8 cellular contexts compared by ENCODE assay signal in the genomic region with DNA sequence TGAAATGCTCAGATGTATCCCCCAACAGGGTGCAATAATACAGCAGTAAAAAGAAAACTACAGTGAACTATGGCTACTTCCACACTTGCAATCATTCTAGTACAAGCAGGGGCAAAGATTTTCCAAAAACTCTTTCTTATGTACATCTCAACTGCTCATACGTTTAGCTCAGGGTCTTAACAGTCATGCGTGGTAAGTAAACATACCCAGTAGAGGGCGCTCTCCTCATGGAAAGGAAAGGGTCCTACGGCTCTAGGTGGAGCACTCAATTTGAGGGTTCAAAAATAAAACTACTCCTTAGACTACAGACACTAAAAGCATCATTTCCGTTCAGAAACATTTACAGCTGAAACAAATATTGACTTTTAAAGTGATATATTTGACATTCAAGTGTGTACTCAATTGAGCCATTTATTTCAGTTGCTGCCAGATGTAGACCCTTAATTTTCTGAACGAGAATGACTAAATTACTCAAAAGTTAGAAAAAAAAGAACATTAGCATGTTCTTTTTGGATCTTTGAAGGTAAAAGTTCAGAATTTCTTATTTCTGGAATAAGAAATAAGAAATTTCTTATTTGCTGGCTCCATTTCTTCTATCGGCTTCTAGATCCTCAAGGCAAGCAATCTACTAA.
A peak's percentile ranks its signal among the peaks of the same experiment; 100 is the strongest.
DNase-seq lines count a peak whose midpoint lies in the region; ATAC-seq and TF ChIP-seq lines count a peak whose summit lies in the region.

No MANE protein-coding gene starts in this region.

- no peak for TF ChIP-seq POLR2A in gastrocnemius medialis (IDR thresholded peaks at IDR 0.05)

- peak; percentile 44 for TF ChIP-seq CTCF in astrocyte of the cerebellum (IDR thresholded peaks at IDR 0.05; ENCODE audit: low read depth, low read length, missing control alignments)
- TF ChIP-seq CTCF in gastrocnemius medialis (IDR thresholded peaks at IDR 0.05 in 4 of 5, conservative IDR thresholded peaks at IDR 0.05 in 1 of 5), result no peak

- no peaks in the 10 kb centered on the region for H3K27me3 ChIP-seq in gastrocnemius medialis

- H3K4me1 ChIP-seq in gastrocnemius medialis, result no peaks in the 10 kb centered on the region

- H3K9me3 ChIP-seq in gastrocnemius medialis, result no peaks in the 10 kb centered on the region

- intact Hi-C loops in gastrocnemius medialis (cut with DNase I; ENCODE audit: low total_unique reads), result no loop called here

- in situ Hi-C loops in astrocyte of the cerebellum (cut with HindIII; ENCODE audit: low sequenced_read_pairs) (no loop called here), gastrocnemius medialis (cut with MboI; ENCODE audit: low sequenced_read_pairs in 4 of 4) (no loop called here)

- DNase-seq in DMS53 (lab: John Stamatoyannopoulos, UW) (peak; percentile 93), NCI-H446 (lab: John Stamatoyannopoulos, UW) (peak; percentile 59 to 81), astrocyte of the cerebellum (ENCODE audit: low read depth) (peak; percentile 1), lung microvascular endothelial cell (ENCODE audit: low read depth in 2 of 2) (peak; percentile 53 to 55), DMS79 treated with DMSO at 0.1 percent for 48 hours (lab: John Stamatoyannopoulos, UW) (no peak), gastrocnemius medialis (no peak)

- no peaks in the 10 kb centered on the region for H3K36me3 ChIP-seq in gastrocnemius medialis

- no peak overlapping the region for H3K27ac ChIP-seq in gastrocnemius medialis

- H3K4me3 ChIP-seq in astrocyte of the cerebellum (ENCODE audit: low read depth, low read length) (no peak overlapping the region), gastrocnemius medialis (no peak overlapping the region)

- peak; percentile 67 for ATAC-seq in GM19328 (IDR thresholded peaks at IDR 0.05; ENCODE audit: unreplicated experiment)
- ATAC-seq in HG03432 (IDR thresholded peaks at IDR 0.05; ENCODE audit: unreplicated experiment), result peak; percentile 87
- ATAC-seq in gastrocnemius medialis, result no peak

Comparison
In these comparisons a context has a peak if more than half of its experiments do, and no peak if none do; other contexts are left out.
1. DNase-seq: peak in DMS53 (single experiment), NCI-H446 (2 of 2), astrocyte of the cerebellum (single experiment) and lung microvascular endothelial cell (2 of 2); none in DMS79 treated with DMSO at 0.1 percent for 48 hours (single experiment) and gastrocnemius medialis (0 of 2).
2. ATAC-seq: peak in GM19328 (single experiment) and HG03432 (single experiment); none in gastrocnemius medialis (0 of 2).